Comparison of ENCODE assay signal across 10 cellular contexts in the genomic region with DNA sequence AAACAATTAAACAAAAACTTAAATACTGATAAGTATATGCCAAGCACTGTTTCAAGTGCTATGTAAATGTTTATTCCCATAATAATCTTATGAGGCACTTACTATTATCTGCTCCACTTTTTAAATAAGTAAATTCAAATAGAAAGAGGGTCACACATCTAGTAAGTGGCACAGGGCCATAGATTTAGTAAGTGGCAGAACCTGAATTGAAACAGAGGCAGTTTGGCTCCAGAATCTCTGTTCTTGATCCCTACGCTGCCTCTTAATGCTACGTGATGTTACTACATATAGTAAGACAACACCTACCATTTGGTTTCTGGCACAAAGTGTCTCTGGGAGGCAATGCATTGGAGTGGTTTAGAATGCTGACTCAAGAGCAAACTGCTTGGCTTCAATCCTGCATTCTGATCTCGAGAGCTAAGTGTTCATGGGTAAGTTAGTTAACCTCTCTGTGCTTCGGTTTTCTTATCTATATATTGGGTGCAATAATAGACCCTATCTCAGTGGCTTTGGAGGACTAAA.
"Had no signal": no experiment of that assay in that cellular context is flagged by ENCODE, and none has a peak within 500 bp of the region (broad histone marks: within the 10 kb centered on the region; RNA-seq: fewer than 3 reads in every experiment).

No MANE protein-coding gene starts in this region.

- H3K4me1 ChIP-seq: foreskin keratinocyte, thyroid gland had no signal

- H3K36me3 ChIP-seq: thyroid gland had no signal

- H3K27me3 ChIP-seq: thyroid gland had no signal

- H3K4me3 ChIP-seq: skin epidermis, thyroid gland had no signal

- H3K27ac ChIP-seq: foreskin keratinocyte, skin epidermis, thyroid gland had no signal

- DNase-seq: activated CD4-positive, alpha-beta T cell treated with anti-CD3 and anti-CD28 coated beads for 1 hour; activated CD4-positive, alpha-beta T cell treated with anti-CD3 and anti-CD28 coated beads, Interleukin-2, amount 50 U/mL, for 48 hours; activated gamma-delta T cell; activated T-cell treated with anti-CD3 and anti-CD28 coated beads, Interleukin-2, amount 50 U/mL, for 4 hours; anterior cingulate cortex; foreskin keratinocyte; T-helper 9 cell; thyroid gland had no signal

- H3K9me3 ChIP-seq: thyroid gland had no signal

- ATAC-seq: activated T-cell treated with anti-CD3 and anti-CD28 coated beads, Interleukin-2, amount 50 U/mL, for 4 hours; foreskin keratinocyte; left lobe of liver had no signal
